Comparison of ENCODE assay signal across 18 cellular contexts in genomic region chr11:96275807-96276594, GRCh38.
DNase-seq lines count a peak whose midpoint lies in the region; ATAC-seq and TF ChIP-seq lines count a peak whose summit lies in the region.
"Had no signal": no experiment of that assay in that cellular context is flagged by ENCODE, and none has a peak within 500 bp of the region (broad histone marks: within the 10 kb centered on the region; RNA-seq: fewer than 3 reads in every experiment).

No MANE protein-coding gene starts in this region.

- no peak overlapping the region for H3K4me3 Mint-ChIP-seq in CD8-positive, alpha-beta T cell
- H3K4me3 Mint-ChIP-seq in osteocyte (ENCODE audit: unreplicated experiment) (no peak overlapping the region), neural progenitor cell (no peak overlapping the region)
- H3K4me3 Mint-ChIP-seq: activated naive CD4-positive, alpha-beta T cell treated with anti-CD3 and anti-CD28 coated beads for 36 hours had no signal

- H3K4me2 ChIP-seq in PC-9 (no peak overlapping the region), neural progenitor cell (no peak overlapping the region)

- POLR2A ChIA-PET in CD8-positive, alpha-beta T cell (lab: Charles Lee), result interaction anchor here (0.6 to 1.7 kb wide), 3 partner anchors 19 to 66 kb away, joined by 3 to 4 read pairs (median 3); no protein-coding TSS in a partner anchor
- POLR2A ChIA-PET in PC-9 (lab: Charles Lee; ENCODE audit: unreplicated experiment), result interaction anchor here (0.5 to 0.6 kb wide), 3 partner anchors 16 to 66 kb away, joined by 4 to 32 read pairs (median 7); no protein-coding TSS in a partner anchor

- CTCF ChIA-PET in CD8-positive, alpha-beta T cell (lab: Charles Lee), result interaction anchor here (0.9 to 3.7 kb wide), 3 partner anchors 31 to 221 kb away, joined by 3 to 16 read pairs (median 6); partner anchors contain the start of gene MAML2
- CTCF ChIA-PET in PC-9 (lab: Charles Lee), result interaction anchor here (0.6 kb wide), 2 partner anchors 51 to 1508 kb away, joined by 3 read pairs; partner anchors contain the start of gene AMOTL1

- no peaks in the 10 kb centered on the region for H3K27me3 Mint-ChIP-seq in CD8-positive, alpha-beta T cell (ENCODE audit: low read depth)
- no peaks in the 10 kb centered on the region for H3K27me3 Mint-ChIP-seq in osteocyte (ENCODE audit: unreplicated experiment)
- peaks cover 2% of the 10 kb centered on the region for H3K27me3 Mint-ChIP-seq in neural progenitor cell (ENCODE audit: insufficient read depth, low read depth)

- H3K36me3 ChIP-seq in CD8-positive, alpha-beta T cell (ENCODE audit: insufficient read depth, low read length), result no peaks in the 10 kb centered on the region
- H3K36me3 ChIP-seq in PC-9 (ENCODE audit: low read depth) (peaks cover 13% of the 10 kb centered on the region; the same call in 1 of the 2 replicates), neural progenitor cell (no peaks in the 10 kb centered on the region)

- H3K9me2 ChIP-seq in PC-9 (ENCODE audit: insufficient read depth), result no peaks in the 10 kb centered on the region

- H3K9me3 ChIP-seq in CD8-positive, alpha-beta T cell (ENCODE audit: low read length), result no peaks in the 10 kb centered on the region
- H3K9me3 ChIP-seq in PC-9 (ENCODE audit: insufficient read depth, low read depth) (peaks cover 6% of the 10 kb centered on the region; the same call in 1 of the 2 replicates), neural progenitor cell (ENCODE audit: low read depth) (no peaks in the 10 kb centered on the region)

- H3K4me1 ChIP-seq in CD8-positive, alpha-beta T cell (ENCODE audit: insufficient read depth, low read length), result peaks cover 38% of the 10 kb centered on the region
- H3K4me1 ChIP-seq in PC-9 (replicated peaks; ENCODE audit: insufficient read depth) (peaks cover 84% of the 10 kb centered on the region), neural progenitor cell (peaks cover 7% of the 10 kb centered on the region)

- DNase-seq in CD8-positive, alpha-beta T cell, result no peak
- DNase-seq in PC-9 (no peak), fibroblast of pulmonary artery (ENCODE audit: low read depth) (peak; percentile 48), osteocyte (ENCODE audit: extremely low spot score, unreplicated experiment) (no peak), sciatic nerve (ENCODE audit: low spot score) (no peak), neural progenitor cell (ENCODE audit: low spot score) (no peak), NCI-H146 treated with DMSO at 0.1 percent for 48 hours (lab: John Stamatoyannopoulos, UW; ENCODE audit: unreplicated experiment) (no peak), GM13976 (ENCODE audit: low spot score) (no peak)
- DNase-seq: activated CD4-positive, alpha-beta T cell treated with anti-CD3 and anti-CD28 coated beads for 4 hours; activated naive CD4-positive, alpha-beta T cell treated with anti-CD3 and anti-CD28 coated beads for 36 hours; effector CD4-positive, alpha-beta T cell; GDM1; NCI-H1048; NCI-H2081 treated with DMSO at 0.1 percent for 48 hours; NCI-H69; stimulated activated CD4-positive, alpha-beta T cell treated with anti-CD3 and anti-CD28 coated beads, Interleukin-4, amount 100 ng/mL, for 24 hours; substantia nigra had no signal

- no peak for ATAC-seq in CD8-positive, alpha-beta T cell
- ATAC-seq in sciatic nerve, result no peak
- ATAC-seq: GM12878 had no signal

- H3K4me1 Mint-ChIP-seq in CD8-positive, alpha-beta T cell (ENCODE audit: low read depth), result peaks cover 71% of the 10 kb centered on the region
- peaks cover 60% of the 10 kb centered on the region for H3K4me1 Mint-ChIP-seq in osteocyte (ENCODE audit: unreplicated experiment)
- H3K4me1 Mint-ChIP-seq in neural progenitor cell, result peaks cover 37% of the 10 kb centered on the region

- no TSS peak for BruUV-seq in PC-9 (replicated peaks; lab: Mats Ljungman, UMichigan)

- no peaks in the 10 kb centered on the region for H3K27me3 ChIP-seq in CD8-positive, alpha-beta T cell (ENCODE audit: insufficient read depth, low read length)
- H3K27me3 ChIP-seq in PC-9 (ENCODE audit: insufficient read depth, low read depth), result no peaks in the 10 kb centered on the region
- no peaks in the 10 kb centered on the region for H3K27me3 ChIP-seq in neural progenitor cell

- H2AFZ ChIP-seq in PC-9 (no peak overlapping the region), neural progenitor cell (replicated peaks) (no peak overlapping the region)

- H3K79me2 ChIP-seq in PC-9 (ENCODE audit: low read depth), result peaks cover 91% of the 10 kb centered on the region
- H3K79me2 ChIP-seq in neural progenitor cell (ENCODE audit: low read depth), result no peaks in the 10 kb centered on the region

- H3K9me3 Mint-ChIP-seq in CD8-positive, alpha-beta T cell, result peaks cover 6% of the 10 kb centered on the region
- H3K9me3 Mint-ChIP-seq in osteocyte (ENCODE audit: unreplicated experiment) (no peaks in the 10 kb centered on the region), neural progenitor cell (peaks cover 4% of the 10 kb centered on the region)

- no peak for TF ChIP-seq CTCF in CD8-positive, alpha-beta T cell (IDR thresholded peaks at IDR 0.05)
- TF ChIP-seq CTCF in PC-9 (conservative IDR thresholded peaks at IDR 0.05), result no peak
- TF ChIP-seq CTCF in fibroblast of pulmonary artery (IDR thresholded peaks at IDR 0.05; ENCODE audit: low read length, missing control alignments), result no peak
- no peak for TF ChIP-seq CTCF in osteocyte (IDR thresholded peaks at IDR 0.05)
- TF ChIP-seq CTCF in neural progenitor cell (IDR thresholded peaks at IDR 0.05), result no peak
- no peak for TF ChIP-seq CTCF in GM13976 (IDR thresholded peaks at IDR 0.05; ENCODE audit: borderline replicate concordance, control extremely low read depth, extremely low read depth, insufficient read depth, missing control alignments)

- H3K36me3 Mint-ChIP-seq in CD8-positive, alpha-beta T cell, result peaks cover 37% of the 10 kb centered on the region
- no peaks in the 10 kb centered on the region for H3K36me3 Mint-ChIP-seq in osteocyte (ENCODE audit: unreplicated experiment)
- H3K36me3 Mint-ChIP-seq in neural progenitor cell, result peaks cover 9% of the 10 kb centered on the region

- no peak overlapping the region for H3K4me3 ChIP-seq in CD8-positive, alpha-beta T cell (ENCODE audit: low read depth, low read length)
- H3K4me3 ChIP-seq in PC-9, result no peak overlapping the region
- no peak overlapping the region for H3K4me3 ChIP-seq in fibroblast of pulmonary artery (replicated peaks; ENCODE audit: low read depth, low read length)
- no peak overlapping the region for H3K4me3 ChIP-seq in neural progenitor cell
- H3K4me3 ChIP-seq: GM12878 had no signal

- H3F3A ChIP-seq in PC-9 (ENCODE audit: insufficient read depth, low read depth) (peaks cover 57% of the 10 kb centered on the region), neural progenitor cell (ENCODE audit: low read depth) (no peaks in the 10 kb centered on the region)

- H4K20me1 ChIP-seq in PC-9 (ENCODE audit: insufficient read depth), result no peaks in the 10 kb centered on the region
- no peaks in the 10 kb centered on the region for H4K20me1 ChIP-seq in neural progenitor cell (ENCODE audit: low read depth)

- no peak overlapping the region for H3K27ac ChIP-seq in CD8-positive, alpha-beta T cell (ENCODE audit: low read depth, low read length)
- H3K27ac ChIP-seq in PC-9, result peak overlapping the region; percentile 40
- no peak overlapping the region for H3K27ac ChIP-seq in neural progenitor cell

- peak overlapping the region; percentile 43 for H3K27ac Mint-ChIP-seq in CD8-positive, alpha-beta T cell
- peak overlapping the region; percentile 90 for H3K27ac Mint-ChIP-seq in osteocyte (ENCODE audit: unreplicated experiment)
- no peak overlapping the region for H3K27ac Mint-ChIP-seq in neural progenitor cell
- H3K27ac Mint-ChIP-seq: activated naive CD4-positive, alpha-beta T cell treated with anti-CD3 and anti-CD28 coated beads for 36 hours had no signal

- in situ Hi-C loops in GM13976 (cut with MboI; ENCODE audit: low sequenced_read_pairs, unreplicated experiment), result no loop called here

- no peak overlapping the region for H3K9ac ChIP-seq in neural progenitor cell

- intact Hi-C loops in CD8-positive, alpha-beta T cell (cut with DNase I, micrococcal nuclease), result no loop called here
- intact Hi-C loops in PC-9 (cut with micrococcal nuclease; ENCODE audit: unreplicated experiment), result no loop called here
- intact Hi-C loops in sciatic nerve (cut with DNase I), result no loop called here
